In genomic region chr13:107216046-107216715, GRCh38 we compare ENCODE assay signal across 14 cellular contexts.
A peak's percentile ranks its signal among the peaks of the same experiment; 100 is the strongest.
DNase-seq lines count a peak whose midpoint lies in the region; ATAC-seq and TF ChIP-seq lines count a peak whose summit lies in the region.
"Had no signal": no experiment of that assay in that cellular context is flagged by ENCODE, and none has a peak within 500 bp of the region (broad histone marks: within the 10 kb centered on the region; RNA-seq: fewer than 3 reads in every experiment).

No MANE protein-coding gene starts in this region.

- H3K9me3 Mint-ChIP-seq in activated CD4-positive, alpha-beta T cell treated with anti-CD3 and anti-CD28 coated beads for 36 hours (ENCODE audit: low read depth): no peaks in the 10 kb centered on the region
- H3K9me3 Mint-ChIP-seq: CD8-positive, alpha-beta T cell; H9 had no signal

- no peaks in the 10 kb centered on the region for H3K36me3 Mint-ChIP-seq in activated CD4-positive, alpha-beta T cell treated with anti-CD3 and anti-CD28 coated beads for 36 hours (ENCODE audit: low read depth)
- H3K36me3 Mint-ChIP-seq: CD8-positive, alpha-beta T cell had no signal

- H3K27me3 Mint-ChIP-seq in activated CD4-positive, alpha-beta T cell treated with anti-CD3 and anti-CD28 coated beads for 36 hours: peaks cover 1% of the 10 kb centered on the region

- intact Hi-C loops in activated CD4-positive, alpha-beta T cell treated with anti-CD3 and anti-CD28 coated beads for 36 hours (cut with DNase I, micrococcal nuclease): no loop called here

- DNase-seq in NCI-H82 (lab: John Stamatoyannopoulos, UW) (peak; percentile 33), NCI-H82 treated with DMSO at 0.1 percent for 48 hours (lab: John Stamatoyannopoulos, UW; ENCODE audit: unreplicated experiment) (no peak), NCI-H69 (lab: John Stamatoyannopoulos, UW) (peak; percentile 28), cerebellum (ENCODE audit: low spot score) (peak; percentile 32), LoVo (ENCODE audit: low spot score) (no peak)
- no peak for DNase-seq in activated CD4-positive, alpha-beta T cell treated with anti-CD3 and anti-CD28 coated beads for 36 hours
- DNase-seq: CD8-positive, alpha-beta T cell; H9; Kasumi-1; NCI-H146; SJCRH30 had no signal

- POLR2A ChIA-PET in activated CD4-positive, alpha-beta T cell treated with anti-CD3 and anti-CD28 coated beads for 36 hours (lab: Charles Lee): no interaction called here

- no peak for TF ChIP-seq POLR2A in GM18505 (IDR thresholded peaks at IDR 0.05; ENCODE audit: borderline replicate concordance, extremely low read depth, insufficient read depth, insufficient read length)

- H3K27ac Mint-ChIP-seq in activated CD4-positive, alpha-beta T cell treated with anti-CD3 and anti-CD28 coated beads for 36 hours: no peak overlapping the region
- H3K27ac Mint-ChIP-seq: CD8-positive, alpha-beta T cell had no signal

- H3K4me3 Mint-ChIP-seq in activated CD4-positive, alpha-beta T cell treated with anti-CD3 and anti-CD28 coated beads for 36 hours: no peak overlapping the region
- H3K4me3 Mint-ChIP-seq: CD8-positive, alpha-beta T cell; H9 had no signal

- no peak for ATAC-seq in GM18505 (IDR thresholded peaks at IDR 0.05; ENCODE audit: unreplicated experiment)
- no peak for ATAC-seq in activated CD4-positive, alpha-beta T cell treated with anti-CD3 and anti-CD28 coated beads for 36 hours
- ATAC-seq in GM18909 (IDR thresholded peaks at IDR 0.05; ENCODE audit: poor library complexity, unreplicated experiment): no peak
- ATAC-seq: A549; CD8-positive, alpha-beta T cell had no signal

- H3K4me1 Mint-ChIP-seq in activated CD4-positive, alpha-beta T cell treated with anti-CD3 and anti-CD28 coated beads for 36 hours: no peaks in the 10 kb centered on the region

- CTCF ChIA-PET in activated CD4-positive, alpha-beta T cell treated with anti-CD3 and anti-CD28 coated beads for 36 hours (lab: Charles Lee): interaction anchor here (0.6 kb wide), 1 partner anchor 652 kb away, joined by 3 read pairs; no protein-coding TSS in a partner anchor

Comparison
In these comparisons a context has a peak if more than half of its experiments do, and no peak if none do; other contexts are left out.
1. DNase-seq: peak in NCI-H82 (single experiment), NCI-H69 (single experiment) and cerebellum (single experiment); none in NCI-H82 treated with DMSO at 0.1 percent for 48 hours (single experiment), activated CD4-positive, alpha-beta T cell treated with anti-CD3 and anti-CD28 coated beads for 36 hours (single experiment) and LoVo (single experiment).